In genomic region chr6:111731404-111732195, GRCh38 we compare ENCODE assay signal across 12 cellular contexts.
DNase-seq lines count a peak whose midpoint lies in the region; ATAC-seq and TF ChIP-seq lines count a peak whose summit lies in the region.
"Had no signal": no experiment of that assay in that cellular context is flagged by ENCODE, and none has a peak within 500 bp of the region (broad histone marks: within the 10 kb centered on the region; RNA-seq: fewer than 3 reads in every experiment).

No MANE protein-coding gene starts in this region.

- H3K27me3 ChIP-seq in thymus (ENCODE audit: control insufficient read depth, insufficient read depth) (no peaks in the 10 kb centered on the region), uterus (no peaks in the 10 kb centered on the region)
- H3K27me3 ChIP-seq: pancreas had no signal

- peaks cover 12% of the 10 kb centered on the region for H3K9me3 Mint-ChIP-seq in activated naive CD4-positive, alpha-beta T cell treated with anti-CD3 and anti-CD28 coated beads, Interleukin-2, amount 10 ng/mL, durations not matched to agents 7 days and 5 days
- peaks cover 15% of the 10 kb centered on the region for H3K9me3 Mint-ChIP-seq in activated naive CD8-positive, alpha-beta T cell treated with anti-CD3 and anti-CD28 coated beads, Interleukin-2, amount 50 U/mL, for 24 hours

- H3K27ac Mint-ChIP-seq in activated naive CD4-positive, alpha-beta T cell treated with anti-CD3 and anti-CD28 coated beads, Interleukin-2, amount 10 ng/mL, durations not matched to agents 7 days and 5 days, result peak overlapping the region; percentile 5
- peak overlapping the region; percentile 76 for H3K27ac Mint-ChIP-seq in activated naive CD8-positive, alpha-beta T cell treated with anti-CD3 and anti-CD28 coated beads, Interleukin-2, amount 50 U/mL, for 24 hours

- no peak for TF ChIP-seq CTCF in uterus (IDR thresholded peaks at IDR 0.05)

- intact Hi-C loops in uterus (cut with DNase I; ENCODE audit: low total_unique reads), result no loop called here

- peaks cover 17% of the 10 kb centered on the region for H3K36me3 ChIP-seq in thymus (ENCODE audit: control insufficient read depth, insufficient read depth)
- no peaks in the 10 kb centered on the region for H3K36me3 ChIP-seq in uterus
- H3K36me3 ChIP-seq: pancreas had no signal

- CTCF ChIA-PET in activated naive CD4-positive, alpha-beta T cell treated with anti-CD3 and anti-CD28 coated beads, Interleukin-2, amount 10 ng/mL, durations not matched to agents 7 days and 5 days (lab: Charles Lee), result no interaction called here

- H3K4me1 ChIP-seq in thymus (ENCODE audit: control insufficient read depth, insufficient read depth, low read length) (peaks cover 12% of the 10 kb centered on the region), uterus (peaks cover 0 to 5% of the 10 kb centered on the region in 2 donors)
- H3K4me1 ChIP-seq: pancreas had no signal

- H3K27ac ChIP-seq in thymus (ENCODE audit: low read depth), result peak overlapping the region; percentile 43
- no peak overlapping the region for H3K27ac ChIP-seq in uterus
- H3K27ac ChIP-seq: pancreas had no signal

- TF ChIP-seq POLR2A in uterus (IDR thresholded peaks at IDR 0.05), result no peak

- WGBS in thymus, result 92% methylated on average over 6 of the region's 6 CpGs

- peak; percentile 26 for ATAC-seq in activated naive CD8-positive, alpha-beta T cell treated with anti-CD3 and anti-CD28 coated beads, Interleukin-2, amount 50 U/mL, for 24 hours

- H3K4me3 ChIP-seq in thymus (ENCODE audit: low read length) (no peak overlapping the region), uterus (no peak overlapping the region)
- H3K4me3 ChIP-seq: coronary artery, pancreas had no signal

- peaks cover 46% of the 10 kb centered on the region for H3K4me1 Mint-ChIP-seq in activated naive CD4-positive, alpha-beta T cell treated with anti-CD3 and anti-CD28 coated beads, Interleukin-2, amount 10 ng/mL, durations not matched to agents 7 days and 5 days
- H3K4me1 Mint-ChIP-seq in activated naive CD8-positive, alpha-beta T cell treated with anti-CD3 and anti-CD28 coated beads, Interleukin-2, amount 50 U/mL, for 24 hours, result peaks cover 92% of the 10 kb centered on the region

- H3K4me3 Mint-ChIP-seq in activated naive CD4-positive, alpha-beta T cell treated with anti-CD3 and anti-CD28 coated beads, Interleukin-2, amount 10 ng/mL, durations not matched to agents 7 days and 5 days, result no peak overlapping the region
- no peak overlapping the region for H3K4me3 Mint-ChIP-seq in activated naive CD8-positive, alpha-beta T cell treated with anti-CD3 and anti-CD28 coated beads, Interleukin-2, amount 50 U/mL, for 24 hours

- no peak for DNase-seq in activated naive CD4-positive, alpha-beta T cell treated with anti-CD3 and anti-CD28 coated beads, Interleukin-2, amount 10 ng/mL, durations not matched to agents 7 days and 5 days
- no peak for DNase-seq in activated naive CD4-positive, alpha-beta T cell treated with anti-CD3 and anti-CD28 coated beads, Interleukin-2, amount 50 U/mL, for 16 hours
- no peak for DNase-seq in activated naive CD8-positive, alpha-beta T cell treated with anti-CD3 and anti-CD28 coated beads, Interleukin-2, amount 50 U/mL, for 24 hours
- DNase-seq in left kidney (ENCODE audit: low read depth, low spot score) (peak; percentile 83), HuH-7.5 (ENCODE audit: low spot score) (no peak), uterus (no peak), midbrain (lab: John Stamatoyannopoulos, UW) (no peak)
- DNase-seq: activated CD8-positive, alpha-beta memory T cell treated with anti-CD3 and anti-CD28 coated beads for 24 hours; NCI-H446; pancreas had no signal

- H3K9me3 ChIP-seq in thymus (ENCODE audit: control insufficient read depth) (no peaks in the 10 kb centered on the region), uterus (no peaks in the 10 kb centered on the region)
- H3K9me3 ChIP-seq: pancreas had no signal

- peaks cover 75% of the 10 kb centered on the region for H3K36me3 Mint-ChIP-seq in activated naive CD4-positive, alpha-beta T cell treated with anti-CD3 and anti-CD28 coated beads, Interleukin-2, amount 10 ng/mL, durations not matched to agents 7 days and 5 days
- H3K36me3 Mint-ChIP-seq in activated naive CD8-positive, alpha-beta T cell treated with anti-CD3 and anti-CD28 coated beads, Interleukin-2, amount 50 U/mL, for 24 hours (ENCODE audit: low read depth), result peaks cover 96% of the 10 kb centered on the region

- H3K27me3 Mint-ChIP-seq in activated naive CD4-positive, alpha-beta T cell treated with anti-CD3 and anti-CD28 coated beads, Interleukin-2, amount 10 ng/mL, durations not matched to agents 7 days and 5 days, result no peaks in the 10 kb centered on the region
- H3K27me3 Mint-ChIP-seq in activated naive CD8-positive, alpha-beta T cell treated with anti-CD3 and anti-CD28 coated beads, Interleukin-2, amount 50 U/mL, for 24 hours, result no peaks in the 10 kb centered on the region
